9 cellular contexts compared by ENCODE assay signal in the genomic region with DNA sequence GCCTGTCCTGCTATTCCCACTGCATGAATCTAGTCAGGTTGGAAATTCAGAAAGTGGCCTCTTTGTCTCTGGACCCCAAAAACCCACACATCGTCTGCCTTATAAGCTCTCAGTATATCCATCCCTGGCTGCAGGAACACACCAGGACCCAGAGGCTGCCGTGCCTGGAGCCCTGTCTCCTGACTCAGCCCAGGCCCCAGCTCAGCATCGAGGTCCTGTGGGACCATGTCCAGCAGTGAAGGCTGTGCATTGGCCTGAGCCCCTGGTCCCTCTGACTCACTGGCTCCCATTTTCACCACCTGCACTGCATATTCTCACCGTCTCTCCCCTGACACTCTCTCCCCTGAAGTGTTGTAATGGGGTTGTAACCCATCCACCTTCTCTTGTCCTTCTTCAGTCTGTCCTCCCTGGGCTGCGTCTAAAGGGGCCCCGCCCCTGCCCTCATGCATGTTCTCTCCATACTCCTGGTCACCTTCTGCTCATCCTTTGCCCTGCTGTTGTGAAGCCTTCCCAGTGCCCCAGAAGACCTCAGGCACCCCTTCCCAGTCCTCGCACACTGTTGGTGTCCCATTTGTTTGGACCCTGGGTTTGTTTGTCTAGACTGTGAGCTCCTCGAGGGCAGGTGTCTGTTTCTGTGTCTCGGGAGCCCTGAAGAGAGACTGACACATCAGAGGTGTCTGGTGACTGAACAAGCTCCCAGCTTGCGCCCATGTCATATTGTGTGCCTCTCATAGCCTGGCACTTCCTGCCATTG. TPM values are rescaled to one million over a fixed set of nuclear protein-coding genes. Genes with fewer than 3 reads are reported as not detected.
DNase-seq lines count a peak whose midpoint lies in the region; ATAC-seq lines count a peak whose summit lies in the region.
"Had no signal": no experiment of that assay in that cellular context is flagged by ENCODE, and none has a peak within 500 bp of the region (broad histone marks: within the 10 kb centered on the region; RNA-seq: fewer than 3 reads in every experiment).

No MANE protein-coding gene starts in this region.

- no peaks in the 10 kb centered on the region for H3K79me1 ChIP-seq in trophoblast cell (ENCODE audit: low read length)

- H4K91ac ChIP-seq in trophoblast cell (ENCODE audit: low read depth, low read length) = no peak overlapping the region

- no peaks in the 10 kb centered on the region for H3K79me2 ChIP-seq in trophoblast cell (ENCODE audit: control insufficient read depth, insufficient read depth, low read length, poor library complexity)

- ATAC-seq in GM19397 (IDR thresholded peaks at IDR 0.05; ENCODE audit: unreplicated experiment) (peak; percentile 8), left colon (no peak), GM21576 (IDR thresholded peaks at IDR 0.05; ENCODE audit: unreplicated experiment) (no peak), HG02610 (IDR thresholded peaks at IDR 0.05; ENCODE audit: unreplicated experiment) (no peak)

- no peaks in the 10 kb centered on the region for H3K9me3 ChIP-seq in trophoblast cell (ENCODE audit: insufficient read depth, low read depth, low read length)
- H3K9me3 ChIP-seq: gastrocnemius medialis had no signal

- H2BK120ac ChIP-seq in trophoblast cell (ENCODE audit: insufficient read depth, low read length, poor library complexity) = no peak overlapping the region

- peaks cover 87% of the 10 kb centered on the region for H3K36me3 Mint-ChIP-seq in activated CD4-positive, alpha-beta memory T cell treated with anti-CD3 and anti-CD28 coated beads, Interleukin-2, amount 10 ng/mL, durations not matched to agents 7 days and 5 days (ENCODE audit: low read depth)

- H3K4me1 Mint-ChIP-seq in activated CD4-positive, alpha-beta memory T cell treated with anti-CD3 and anti-CD28 coated beads, Interleukin-2, amount 10 ng/mL, durations not matched to agents 7 days and 5 days = peaks cover 63% of the 10 kb centered on the region

- no peak for DNase-seq in activated CD4-positive, alpha-beta memory T cell treated with anti-CD3 and anti-CD28 coated beads, Interleukin-2, amount 10 ng/mL, durations not matched to agents 7 days and 5 days
- peak; percentile 26 for DNase-seq in fibroblast of peridontal ligament (ENCODE audit: extremely low read depth)
- no peak for DNase-seq in trophoblast cell
- DNase-seq in left colon = no peak
- DNase-seq in DMS53 treated with DMSO at 0.1 percent for 48 hours (lab: John Stamatoyannopoulos, UW; ENCODE audit: unreplicated experiment) = no peak

- H3K4me2 ChIP-seq in trophoblast cell (ENCODE audit: low read length) = no peak overlapping the region

- H4K12ac ChIP-seq in trophoblast cell (ENCODE audit: low read depth, low read length) = no peak overlapping the region

- H2AK5ac ChIP-seq in trophoblast cell (ENCODE audit: low read length) = peak overlapping the region; percentile 15

- H2AFZ ChIP-seq in trophoblast cell (ENCODE audit: insufficient read depth, low read length, poor library complexity) = no peak overlapping the region

- no peak overlapping the region for H3K4ac ChIP-seq in trophoblast cell (ENCODE audit: low read depth, low read length)

- no peak overlapping the region for H3K27ac ChIP-seq in trophoblast cell (ENCODE audit: low read depth, low read length)

- no peaks in the 10 kb centered on the region for H3K36me3 ChIP-seq in trophoblast cell (ENCODE audit: control insufficient read depth in 1 of 2, insufficient read depth in 2 of 2, low read length in 2 of 2)
- H3K36me3 ChIP-seq: gastrocnemius medialis had no signal

- no peaks in the 10 kb centered on the region for H3K9me3 Mint-ChIP-seq in activated CD4-positive, alpha-beta memory T cell treated with anti-CD3 and anti-CD28 coated beads, Interleukin-2, amount 10 ng/mL, durations not matched to agents 7 days and 5 days

- H3K4me1 ChIP-seq in trophoblast cell (ENCODE audit: control insufficient read depth in 1 of 2, insufficient read depth in 2 of 2, low read length in 2 of 2) = peaks cover 14 to 18% of the 10 kb centered on the region in 2 experiments

- no peak overlapping the region for H3K9ac ChIP-seq in trophoblast cell (ENCODE audit: low read length)

- no peak overlapping the region for H3K4me3 Mint-ChIP-seq in activated CD4-positive, alpha-beta memory T cell treated with anti-CD3 and anti-CD28 coated beads, Interleukin-2, amount 10 ng/mL, durations not matched to agents 7 days and 5 days

- H2BK12ac ChIP-seq in trophoblast cell (ENCODE audit: low read length) = no peak overlapping the region

- intact Hi-C loops in left colon (cut with DNase I, micrococcal nuclease) = loop anchor here (5.0 to 10.0 kb wide), 2 partner anchors 124 to 127 kb away; no protein-coding TSS in a partner anchor

- CTCF ChIA-PET in activated CD4-positive, alpha-beta memory T cell treated with anti-CD3 and anti-CD28 coated beads, Interleukin-2, amount 10 ng/mL, durations not matched to agents 7 days and 5 days (lab: Charles Lee) = interaction anchor here (1.3 to 28.0 kb wide), 8 partner anchors 9 to 127 kb away, joined by 5 to 563 read pairs (median 9); partner anchors contain the start of gene EVL

- POLR2A ChIA-PET in activated CD4-positive, alpha-beta memory T cell treated with anti-CD3 and anti-CD28 coated beads, Interleukin-2, amount 10 ng/mL, durations not matched to agents 7 days and 5 days (lab: Charles Lee) = interaction anchor here (0.9 to 58.4 kb wide), 7 partner anchors 10 to 138 kb away, joined by 3 to 1586 read pairs (median 5); partner anchors contain the start of gene EVL

- H3K18ac ChIP-seq in trophoblast cell (ENCODE audit: low read length) = no peak overlapping the region

- no CpG with 5 or more reads among the region's 10 CpGs for WGBS in trophoblast cell (ENCODE audit: extremely low coverage, insufficient coverage, insufficient read length)

- H4K8ac ChIP-seq in trophoblast cell (ENCODE audit: low read depth, low read length) = no peak overlapping the region

- H2BK5ac ChIP-seq in trophoblast cell (ENCODE audit: low read depth, low read length, poor library complexity) = no peak overlapping the region

- no peak overlapping the region for H3K4me3 ChIP-seq in trophoblast cell (ENCODE audit: low read depth, low read length)
- H3K4me3 ChIP-seq: gastrocnemius medialis had no signal

- H3K23ac ChIP-seq in trophoblast cell (ENCODE audit: low read length) = no peak overlapping the region

- H3K27me3 Mint-ChIP-seq in activated CD4-positive, alpha-beta memory T cell treated with anti-CD3 and anti-CD28 coated beads, Interleukin-2, amount 10 ng/mL, durations not matched to agents 7 days and 5 days = no peaks in the 10 kb centered on the region

- H3K14ac ChIP-seq in trophoblast cell (ENCODE audit: low read length) = no peak overlapping the region

- peak overlapping the region; percentile 76 for H3K27ac Mint-ChIP-seq in activated CD4-positive, alpha-beta memory T cell treated with anti-CD3 and anti-CD28 coated beads, Interleukin-2, amount 10 ng/mL, durations not matched to agents 7 days and 5 days

- no peaks in the 10 kb centered on the region for H3K27me3 ChIP-seq in trophoblast cell (ENCODE audit: insufficient read depth, low read length)
- H3K27me3 ChIP-seq: gastrocnemius medialis had no signal

RNA-seq across cellular contexts. Expression of gene EVL, which starts 43.8 kb away (rescaled TPM):
- 100 to 1,000 TPM; 771 to 787 TPM for total RNA-seq in activated CD4-positive, alpha-beta memory T cell treated with anti-CD3 and anti-CD28 coated beads, Interleukin-2, amount 10 ng/mL, durations not matched to agents 7 days and 5 days
- 31.4 and 32.7 TPM in 2 replicates for polyA plus RNA-seq in trophoblast cell (2013)
- total RNA-seq in left colon = 10 to 100 TPM in 1 of 2 donors, 1 to 10 TPM in 1; 9.7 to 25.0 TPM

RNA-seq across cellular contexts. Expression of gene DEGS2, which starts 50.4 kb away (rescaled TPM):
- under 1 TPM; 0.20 to 0.25 TPM for total RNA-seq in activated CD4-positive, alpha-beta memory T cell treated with anti-CD3 and anti-CD28 coated beads, Interleukin-2, amount 10 ng/mL, durations not matched to agents 7 days and 5 days
- 4.2 and 4.6 TPM in 2 replicates for polyA plus RNA-seq in trophoblast cell (2013)
- total RNA-seq in left colon = 10 to 100 TPM; 25.0 to 36.9 TPM

Comparison
In these comparisons a context has a peak if more than half of its experiments do, and no peak if none do; other contexts are left out.
1. RNA of gene EVL, which starts 43.8 kb away (total RNA-seq): 771 to 787 TPM in activated CD4-positive, alpha-beta memory T cell treated with anti-CD3 and anti-CD28 coated beads, Interleukin-2, amount 10 ng/mL, durations not matched to agents 7 days and 5 days; 9.7 to 25.0 TPM in left colon; every median in the first group is over 10 times any median in the second.
2. RNA of gene DEGS2, which starts 50.4 kb away (total RNA-seq): 25.0 to 36.9 TPM in left colon; 0.20 to 0.25 TPM in activated CD4-positive, alpha-beta memory T cell treated with anti-CD3 and anti-CD28 coated beads, Interleukin-2, amount 10 ng/mL, durations not matched to agents 7 days and 5 days; every median in the first group is over 10 times any median in the second.